ENCODE assay signal across 12 cellular contexts in genomic region chr11:118604566-118604965, GRCh38. TPM values are rescaled to one million over a fixed set of nuclear protein-coding genes. Genes with fewer than 3 reads are reported as not detected.
DNase-seq lines count a peak whose midpoint lies in the region; ATAC-seq and TF ChIP-seq lines count a peak whose summit lies in the region.
"Had no signal": no experiment of that assay in that cellular context is flagged by ENCODE, and none has a peak within 500 bp of the region (broad histone marks: within the 10 kb centered on the region; RNA-seq: fewer than 3 reads in every experiment).

No MANE protein-coding gene starts in this region.

- H3K4ac ChIP-seq in neuronal stem cell (ENCODE audit: low read length) = no peak overlapping the region

- CTCF ChIA-PET in CD8-positive, alpha-beta memory T cell (lab: Charles Lee) = interaction anchor here (7.7 kb wide), 1 partner anchor 10 kb away, joined by 57 read pairs; no protein-coding TSS in a partner anchor

- H2BK5ac ChIP-seq in neuronal stem cell (ENCODE audit: low read length) = no peak overlapping the region

- no peak overlapping the region for H2BK120ac ChIP-seq in neuronal stem cell (ENCODE audit: low read depth, low read length)

- no peak overlapping the region for H3K14ac ChIP-seq in neuronal stem cell (ENCODE audit: low read length)

- H3K4me3 Mint-ChIP-seq in CD8-positive, alpha-beta memory T cell = peak overlapping the region in 1 of 7 donors; percentile 15
- H3K4me3 Mint-ChIP-seq in stimulated activated effector memory CD8-positive, alpha-beta T cell treated with anti-CD3 and anti-CD28 coated beads, Interleukin-12 subunit alpha, Interleukin-12 subunit beta, amount 100 ng/mL, for 72 hours = no peak overlapping the region
- H3K4me3 Mint-ChIP-seq: activated naive CD4-positive, alpha-beta T cell treated with anti-CD3 and anti-CD28 coated beads, Interleukin-2, amount 50 U/mL, for 24 hours had no signal

- no peak overlapping the region for H3K23ac ChIP-seq in neuronal stem cell (ENCODE audit: low read depth, low read length, poor library complexity)

- H3K9ac ChIP-seq in neuronal stem cell (ENCODE audit: low read depth, low read length, poor library complexity) = no peak overlapping the region

- H3K27ac ChIP-seq in CD8-positive, alpha-beta memory T cell (ENCODE audit: low read depth, low read length) = no peak overlapping the region
- H3K27ac ChIP-seq in caudate nucleus (ENCODE audit: low read depth, low read length) (peak overlapping the region; percentile 89), neuronal stem cell (replicated peaks; ENCODE audit: low read length) (no peak overlapping the region)

- no peak overlapping the region for H3K4me2 ChIP-seq in neuronal stem cell (ENCODE audit: insufficient read depth, low read length, poor library complexity, severe bottlenecking)

- H3K36me3 ChIP-seq in CD8-positive, alpha-beta memory T cell (ENCODE audit: insufficient read depth, low read length) = peaks cover 23% of the 10 kb centered on the region
- H3K36me3 ChIP-seq in neuronal stem cell (replicated peaks in 1 of 2; ENCODE audit: control insufficient read depth in 2 of 2, insufficient read depth in 2 of 2, low read length in 2 of 2) (peaks cover 13 to 37% of the 10 kb centered on the region in 2 donors), mucosa of descending colon (ENCODE audit: low read depth) (peaks cover 8% of the 10 kb centered on the region)

- no peak overlapping the region for H4K91ac ChIP-seq in neuronal stem cell (ENCODE audit: low read depth, low read length, poor library complexity)

- H3K18ac ChIP-seq in neuronal stem cell (ENCODE audit: low read length) = no peak overlapping the region

- H3K4me1 ChIP-seq in CD8-positive, alpha-beta memory T cell (ENCODE audit: insufficient read depth, low read length) = peaks cover 9% of the 10 kb centered on the region
- H3K4me1 ChIP-seq in neuronal stem cell (ENCODE audit: control insufficient read depth in 2 of 2, insufficient read depth in 1 of 2, low read depth in 1 of 2, low read length in 2 of 2) (peaks cover 24 to 29% of the 10 kb centered on the region in 2 donors), mucosa of descending colon (ENCODE audit: low read depth) (peaks cover 15% of the 10 kb centered on the region)

- no peaks in the 10 kb centered on the region for H3K9me3 ChIP-seq in CD8-positive, alpha-beta memory T cell (ENCODE audit: low read length)
- H3K9me3 ChIP-seq in neuronal stem cell (replicated peaks in 1 of 2; ENCODE audit: control insufficient read depth in 2 of 2, insufficient read depth in 1 of 2, low read depth in 1 of 2, low read length in 2 of 2) (peaks cover 0 to 6% of the 10 kb centered on the region in 2 donors), mucosa of descending colon (no peaks in the 10 kb centered on the region)

- H2AK5ac ChIP-seq in neuronal stem cell (ENCODE audit: low read depth, low read length) = no peak overlapping the region

- H2AFZ ChIP-seq in neuronal stem cell (ENCODE audit: low read length) = no peak overlapping the region

- no peaks in the 10 kb centered on the region for H3K9me3 Mint-ChIP-seq in CD8-positive, alpha-beta memory T cell
- no peaks in the 10 kb centered on the region for H3K9me3 Mint-ChIP-seq in stimulated activated effector memory CD8-positive, alpha-beta T cell treated with anti-CD3 and anti-CD28 coated beads, Interleukin-12 subunit alpha, Interleukin-12 subunit beta, amount 100 ng/mL, for 72 hours
- H3K9me3 Mint-ChIP-seq: activated naive CD4-positive, alpha-beta T cell treated with anti-CD3 and anti-CD28 coated beads, Interleukin-2, amount 50 U/mL, for 24 hours had no signal

- H3K4me3 ChIP-seq in CD8-positive, alpha-beta memory T cell (ENCODE audit: low read length) = no peak overlapping the region
- no peak overlapping the region for H3K4me3 ChIP-seq in neuronal stem cell (ENCODE audit: low read length in 2 of 2)
- no peak overlapping the region for H3K4me3 ChIP-seq in mucosa of descending colon

- H3K79me1 ChIP-seq in neuronal stem cell (ENCODE audit: low read depth, low read length) = peaks cover 3% of the 10 kb centered on the region

- H2BK15ac ChIP-seq in neuronal stem cell (ENCODE audit: low read length) = no peak overlapping the region

- no CpG with 5 or more reads among the region's 3 CpGs for WGBS in neuronal stem cell (ENCODE audit: extremely low coverage in 2 of 2, insufficient read length in 2 of 2, insufficient replicate concordance in 1 of 2), 2 donors

- intact Hi-C loops in mucosa of descending colon (cut with DNase I, micrococcal nuclease) = no loop called here

- no peaks in the 10 kb centered on the region for H3K27me3 ChIP-seq in CD8-positive, alpha-beta memory T cell (ENCODE audit: insufficient read depth, low read length, poor library complexity, severe bottlenecking)
- H3K27me3 ChIP-seq in neuronal stem cell (ENCODE audit: control insufficient read depth in 3 of 3, insufficient read depth in 3 of 3, low read depth in 1 of 3, low read length in 3 of 3) = peaks cover 0 to 21% (median 18%) of the 10 kb centered on the region in 3 experiments

- H3K27ac Mint-ChIP-seq in CD8-positive, alpha-beta memory T cell = peak overlapping the region in 7 of 8 donors; percentile 2 to 79 (median 61)
- peak overlapping the region; percentile 39 for H3K27ac Mint-ChIP-seq in stimulated activated effector memory CD8-positive, alpha-beta T cell treated with anti-CD3 and anti-CD28 coated beads, Interleukin-12 subunit alpha, Interleukin-12 subunit beta, amount 100 ng/mL, for 72 hours
- H3K27ac Mint-ChIP-seq: activated naive CD4-positive, alpha-beta T cell treated with anti-CD3 and anti-CD28 coated beads, Interleukin-2, amount 50 U/mL, for 24 hours had no signal

- H3K27me3 Mint-ChIP-seq in CD8-positive, alpha-beta memory T cell = peaks cover 0 to 2% of the 10 kb centered on the region in 2 donors
- H3K27me3 Mint-ChIP-seq: activated naive CD4-positive, alpha-beta T cell treated with anti-CD3 and anti-CD28 coated beads, Interleukin-2, amount 50 U/mL, for 24 hours had no signal

- no peak overlapping the region for H2BK12ac ChIP-seq in neuronal stem cell (ENCODE audit: low read length)

- ATAC-seq in stimulated activated effector memory CD8-positive, alpha-beta T cell treated with anti-CD3 and anti-CD28 coated beads, Interleukin-12 subunit alpha, Interleukin-12 subunit beta, amount 100 ng/mL, for 72 hours = no peak
- ATAC-seq in mucosa of descending colon = no peak

- no peak for TF ChIP-seq CTCF in mucosa of descending colon (IDR thresholded peaks at IDR 0.05)

- H3K4me1 Mint-ChIP-seq in CD8-positive, alpha-beta memory T cell = peaks cover 12 to 18% (median 14%) of the 10 kb centered on the region in 3 donors
- peaks cover 19% of the 10 kb centered on the region for H3K4me1 Mint-ChIP-seq in stimulated activated effector memory CD8-positive, alpha-beta T cell treated with anti-CD3 and anti-CD28 coated beads, Interleukin-12 subunit alpha, Interleukin-12 subunit beta, amount 100 ng/mL, for 72 hours

- no peak overlapping the region for H4K8ac ChIP-seq in neuronal stem cell (ENCODE audit: low read depth, low read length)

- peaks cover 0 to 32% (median 16%) of the 10 kb centered on the region in 3 donors for H3K36me3 Mint-ChIP-seq in CD8-positive, alpha-beta memory T cell
- H3K36me3 Mint-ChIP-seq in stimulated activated effector memory CD8-positive, alpha-beta T cell treated with anti-CD3 and anti-CD28 coated beads, Interleukin-12 subunit alpha, Interleukin-12 subunit beta, amount 100 ng/mL, for 72 hours = peaks cover 45% of the 10 kb centered on the region

- no peak for DNase-seq in CD8-positive, alpha-beta memory T cell
- DNase-seq in caudate nucleus (lab: John Stamatoyannopoulos, UW) (no peak), mesenteric fat pad (ENCODE audit: low spot score) (peak; percentile 18), HCEC 1CT (no peak), neuronal stem cell (ENCODE audit: low spot score) (no peak), NCI-H1930 (lab: John Stamatoyannopoulos, UW) (no peak), mucosa of descending colon (no peak)
- no peak for DNase-seq in stimulated activated effector memory CD8-positive, alpha-beta T cell treated with anti-CD3 and anti-CD28 coated beads, Interleukin-12 subunit alpha, Interleukin-12 subunit beta, amount 100 ng/mL, for 72 hours (ENCODE audit: low spot score in 2 of 2)
- DNase-seq: effector CD4-positive, alpha-beta T cell; T-helper 2 cell had no signal

- POLR2A ChIA-PET in CD8-positive, alpha-beta memory T cell (lab: Charles Lee) = no interaction called here

RNA-seq across cellular contexts. Expression of gene PHLDB1, which starts 2.8 kb away (rescaled TPM):
- total RNA-seq in CD8-positive, alpha-beta memory T cell = 1 to 10 TPM; 1.9 to 2.4 TPM
- 0.82 TPM for polyA plus RNA-seq in CD8-positive, alpha-beta memory T cell
- total RNA-seq in mesenteric fat pad (562 TPM), mucosa of descending colon (100 to 1,000 TPM in 2 of 3 donors, 10 to 100 TPM in 1; 79.4 to 116 (median 115) TPM)
- 68.9 TPM for polyA plus RNA-seq in neuronal stem cell (2013, experiment 1 of 2)
- polyA plus RNA-seq in neuronal stem cell (2013, experiment 2 of 2) = 69.2 TPM
- polyA plus RNA-seq: CD14-positive monocyte had no signal

RNA-seq across cellular contexts. Expression of gene ARCN1, which starts 32.4 kb away (rescaled TPM):
- total RNA-seq in CD8-positive, alpha-beta memory T cell = 100 to 1,000 TPM; 149 to 154 TPM
- polyA plus RNA-seq in CD8-positive, alpha-beta memory T cell = 148 TPM
- 176 TPM for total RNA-seq in mesenteric fat pad
- polyA plus RNA-seq in neuronal stem cell (2013, experiment 1 of 2) = 126 TPM
- polyA plus RNA-seq in neuronal stem cell (2013, experiment 2 of 2) = 128 TPM
- 100 to 1,000 TPM; 126 to 134 (median 130) TPM for total RNA-seq in mucosa of descending colon

RNA-seq across cellular contexts. Expression of gene IFT46, which starts 38.8 kb away (rescaled TPM):
- 10 to 100 TPM; 29.5 to 30.1 TPM for total RNA-seq in CD8-positive, alpha-beta memory T cell
- polyA plus RNA-seq in CD8-positive, alpha-beta memory T cell = 7.4 TPM
- total RNA-seq in mesenteric fat pad (11.4 TPM), mucosa of descending colon (10 to 100 TPM; 10.7 to 23.0 (median 12.8) TPM)
- polyA plus RNA-seq in neuronal stem cell (2013, experiment 1 of 2) = 22.8 TPM
- polyA plus RNA-seq in neuronal stem cell (2013, experiment 2 of 2) = 22.9 TPM

Comparison
In these comparisons a context has a peak if more than half of its experiments do, and no peak if none do; other contexts are left out.
1. RNA of gene PHLDB1, which starts 2.8 kb away (total RNA-seq): 562 TPM in mesenteric fat pad (single experiment) and 79.4 to 116 TPM in mucosa of descending colon; 1.9 to 2.4 TPM in CD8-positive, alpha-beta memory T cell; every median in the first group is over 10 times any median in the second.